15 cellular contexts compared by ENCODE assay signal in the genomic region with DNA sequence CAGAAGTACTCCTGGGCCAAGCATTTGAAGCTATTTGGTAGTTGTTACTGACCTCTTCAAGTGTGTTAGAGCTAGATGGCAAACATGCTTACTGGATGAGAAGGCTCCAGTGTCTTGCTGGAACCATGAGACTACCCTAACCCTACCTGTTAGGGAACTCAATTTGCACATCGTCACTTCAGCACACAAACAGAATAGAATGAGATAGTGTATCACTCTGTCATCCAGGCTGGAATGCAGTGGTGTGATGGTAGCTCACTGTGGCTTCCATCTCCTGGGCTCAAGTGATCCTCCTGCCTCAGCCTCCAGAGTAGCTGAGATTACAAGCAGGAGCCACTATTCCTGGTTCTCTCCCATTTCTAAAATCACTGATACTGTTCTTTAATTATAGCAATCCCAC.
"Had no signal": no experiment of that assay in that cellular context is flagged by ENCODE, and none has a peak within 500 bp of the region (broad histone marks: within the 10 kb centered on the region; RNA-seq: fewer than 3 reads in every experiment).

No MANE protein-coding gene starts in this region.

- DNase-seq: colonic mucosa; cortex of kidney; effector CD8-positive, alpha-beta T cell; effector memory CD8-positive, alpha-beta T cell; heart left ventricle; left cardiac atrium; left lung; left ventricle myocardium superior; lower lobe of right lung; midbrain; naive B cell had no signal

- H3K4me3 ChIP-seq: colonic mucosa, esophagus muscularis mucosa, gastroesophageal sphincter, heart left ventricle, hepatocyte, left lung, lower lobe of right lung had no signal

- H3K27ac ChIP-seq: colonic mucosa, esophagus muscularis mucosa, foreskin keratinocyte, gastroesophageal sphincter, heart left ventricle, hepatocyte, left lung, lower lobe of right lung had no signal

- H3K36me3 ChIP-seq: colonic mucosa, esophagus muscularis mucosa, gastroesophageal sphincter, heart left ventricle, left lung, lower lobe of right lung had no signal

- H3K4me2 ChIP-seq: hepatocyte had no signal

- H3K27me3 ChIP-seq: colonic mucosa, esophagus muscularis mucosa, foreskin keratinocyte, gastroesophageal sphincter, heart left ventricle, hepatocyte, left lung had no signal

- H3K4me1 ChIP-seq: colonic mucosa, esophagus muscularis mucosa, gastroesophageal sphincter, heart left ventricle, left lung, lower lobe of right lung had no signal

- H3K79me2 ChIP-seq: hepatocyte had no signal
